In the genomic region with DNA sequence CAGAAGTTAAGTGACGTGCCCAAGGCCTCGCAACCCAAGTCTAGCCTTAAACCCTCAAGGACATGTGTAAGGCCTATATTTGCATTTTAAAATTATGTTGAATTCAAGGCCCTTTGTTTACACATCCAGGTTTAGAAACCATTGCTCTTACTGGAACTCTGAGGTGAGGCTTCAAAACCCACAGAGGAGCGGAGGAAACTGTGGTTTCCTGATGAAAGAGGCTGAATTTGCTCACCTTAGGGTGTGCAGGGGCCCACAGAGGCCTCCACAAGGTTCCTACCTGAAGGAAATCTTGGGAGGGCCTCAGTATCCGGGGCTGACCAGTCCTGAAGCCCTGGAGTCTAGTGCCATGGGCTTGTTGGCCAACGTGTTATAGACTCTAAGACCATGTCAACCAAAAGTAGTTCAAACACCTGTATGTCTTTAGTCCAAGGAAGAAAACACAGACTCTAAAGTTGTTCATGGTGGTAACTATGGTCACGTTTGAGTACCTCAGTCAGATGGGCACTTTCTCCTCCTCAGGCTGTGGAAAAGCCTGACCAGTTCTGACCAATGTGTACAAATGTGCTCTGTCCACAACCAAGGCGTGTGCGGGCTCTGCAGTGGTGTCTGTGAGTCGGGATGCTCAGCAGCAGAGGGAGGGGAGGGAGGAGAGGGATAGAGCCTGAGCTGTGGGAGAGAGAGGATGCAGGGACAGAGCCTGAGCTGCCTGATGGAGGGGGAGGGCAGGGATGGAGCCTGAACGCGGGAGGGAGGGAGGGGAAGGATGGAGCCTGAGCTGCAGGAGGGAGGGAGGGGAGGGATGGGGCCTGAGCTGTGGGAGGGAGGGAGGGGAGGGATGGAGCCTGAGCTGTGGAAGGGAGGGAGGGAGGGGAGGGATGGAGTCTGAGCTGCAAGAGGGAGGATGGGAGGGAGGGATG, we compare ENCODE assay signal across 13 cellular contexts.
A peak's percentile ranks its signal among the peaks of the same experiment; 100 is the strongest.
DNase-seq lines count a peak whose midpoint lies in the region; ATAC-seq and TF ChIP-seq lines count a peak whose summit lies in the region.
"Had no signal": no experiment of that assay in that cellular context is flagged by ENCODE, and none has a peak within 500 bp of the region (broad histone marks: within the 10 kb centered on the region; RNA-seq: fewer than 3 reads in every experiment).

No MANE protein-coding gene starts in this region.

- H3K27ac Mint-ChIP-seq in activated naive CD4-positive, alpha-beta T cell treated with anti-CD3 and anti-CD28 coated beads, Interleukin-2, amount 50 U/mL, for 72 hours: no peak overlapping the region
- H3K27ac Mint-ChIP-seq: progenitor cell of endocrine pancreas had no signal

- H3K27ac ChIP-seq in KMS-11: no peak overlapping the region

- no peak overlapping the region for H3K4me3 ChIP-seq in KMS-11 (IDR thresholded peaks at IDR 0.05; ENCODE audit: insufficient read depth, low read depth, low read length)

- no peaks in the 10 kb centered on the region for H3K9me3 Mint-ChIP-seq in activated naive CD4-positive, alpha-beta T cell treated with anti-CD3 and anti-CD28 coated beads, Interleukin-2, amount 50 U/mL, for 72 hours

- DNase-seq in stimulated activated CD4-positive, alpha-beta T cell treated with anti-CD3 and anti-CD28 coated beads, Interleukin-15, amount 100 ng/mL, for 24 hours: peak; percentile 52
- DNase-seq in stimulated activated CD4-positive, alpha-beta T cell treated with anti-CD3 and anti-CD28 coated beads, Interleukin-2, amount 100 ng/mL, for 48 hours: no peak
- DNase-seq in activated naive CD4-positive, alpha-beta T cell treated with anti-CD3 and anti-CD28 coated beads, Interleukin-2, amount 50 U/mL, for 72 hours (ENCODE audit: low spot score in 2 of 2): peak in 1 of 2 donors; percentile 19
- DNase-seq in stimulated activated naive CD8-positive, alpha-beta T cell treated with anti-CD3 and anti-CD28 coated beads, Interleukin-15, Interleukin-2, amounts not matched to agents 100 U/mL and 50 U/mL, for 24 hours: no peak
- DNase-seq in DMS53 (lab: John Stamatoyannopoulos, UW): no peak
- no peak for DNase-seq in COR-L47 (lab: John Stamatoyannopoulos, UW)
- no peak for DNase-seq in DMS114 treated with DMSO at 0.1 percent for 48 hours (lab: John Stamatoyannopoulos, UW; ENCODE audit: unreplicated experiment)
- DNase-seq: AML-193, DMS79 treated with DMSO at 0.1 percent for 48 hours, NCI-H1105 had no signal

- H3K9ac ChIP-seq in KMS-11: no peak overlapping the region

- no peak overlapping the region for H2AFZ ChIP-seq in KMS-11 (ENCODE audit: low read depth)

- no peaks in the 10 kb centered on the region for H3K27me3 ChIP-seq in KMS-11 (ENCODE audit: insufficient read depth, low read depth)
- H3K27me3 ChIP-seq: Peyer's patch had no signal

- TF ChIP-seq CTCF in KMS-11 (conservative IDR thresholded peaks at IDR 0.05; ENCODE audit: low read depth, low read length): no peak

- peak; percentile 60 to 86 for ATAC-seq in activated naive CD4-positive, alpha-beta T cell treated with anti-CD3 and anti-CD28 coated beads, Interleukin-2, amount 50 U/mL, for 72 hours
- peak; percentile 51 for ATAC-seq in stimulated activated naive CD8-positive, alpha-beta T cell treated with anti-CD3 and anti-CD28 coated beads, Interleukin-15, Interleukin-2, amounts not matched to agents 100 U/mL and 50 U/mL, for 24 hours

- H3K79me2 ChIP-seq in KMS-11 (ENCODE audit: insufficient read depth, low read depth): no peaks in the 10 kb centered on the region

- H3K4me1 ChIP-seq in KMS-11 (ENCODE audit: low read depth, poor library complexity, severe bottlenecking): peaks cover 13% of the 10 kb centered on the region

- no peaks in the 10 kb centered on the region for H3K36me3 Mint-ChIP-seq in activated naive CD4-positive, alpha-beta T cell treated with anti-CD3 and anti-CD28 coated beads, Interleukin-2, amount 50 U/mL, for 72 hours

- no peaks in the 10 kb centered on the region for H4K20me1 ChIP-seq in KMS-11 (ENCODE audit: insufficient read depth)

- H3K4me2 ChIP-seq in KMS-11: peak overlapping the region; percentile 29; the same call in 1 of the 2 replicates

- no peaks in the 10 kb centered on the region for H3K36me3 ChIP-seq in KMS-11 (ENCODE audit: insufficient read depth)
- H3K36me3 ChIP-seq: Peyer's patch had no signal
